Comparison of ENCODE assay signal across 21 cellular contexts in genomic region chr21:33732038-33732437, GRCh38.
"Had no signal": no experiment of that assay in that cellular context is flagged by ENCODE, and none has a peak within 500 bp of the region (broad histone marks: within the 10 kb centered on the region; RNA-seq: fewer than 3 reads in every experiment).

No MANE protein-coding gene starts in this region.

- H3K4me3 ChIP-seq: ascending aorta, lung, prostate gland, right atrium auricular region, tibial artery, uterus had no signal

- DNase-seq: activated CD4-positive, alpha-beta T cell treated with anti-CD3 and anti-CD28 coated beads, Interleukin-2, amount 10 ng/mL, durations not matched to agents 24 days and 14 days; activated CD8-positive, alpha-beta T cell treated with anti-CD3 and anti-CD28 coated beads, Interleukin-2, amount 10 ng/mL, durations not matched to agents 7 days and 5 days; activated naive CD4-positive, alpha-beta T cell treated with anti-CD3 and anti-CD28 coated beads, Interleukin-2, amount 10 ng/mL, durations not matched to agents 7 days and 5 days; activated T-cell treated with anti-CD3 and anti-CD28 coated beads, Interleukin-2, amount 50 U/mL, for 24 hours; dermis blood vessel endothelial cell; effector memory CD8-positive, alpha-beta T cell; foreskin melanocyte; glutamatergic neuron; hippocampal formation; kidney; stimulated activated CD4-positive, alpha-beta T cell treated with anti-CD3 and anti-CD28 coated beads, Interleukin-12 subunit alpha, Interleukin-12 subunit beta, amount 100 ng/mL, for 4 hours; stimulated activated CD4-positive, alpha-beta T cell treated with anti-CD3 and anti-CD28 coated beads, Interleukin-2, amount 100 ng/mL, for 24 hours; stimulated activated naive CD4-positive, alpha-beta T cell treated with Interleukin-2 at 50 U/mL for 16 hours; substantia nigra; tibial artery; uterus had no signal

- ATAC-seq: activated CD8-positive, alpha-beta T cell treated with anti-CD3 and anti-CD28 coated beads, Interleukin-2, amount 10 ng/mL, durations not matched to agents 7 days and 5 days; effector memory CD8-positive, alpha-beta T cell; left lobe of liver had no signal

- H3K4me1 ChIP-seq: ascending aorta, prostate gland, tibial artery, uterus had no signal

- H3K9me3 ChIP-seq: ascending aorta, prostate gland, right atrium auricular region, tibial artery, uterus had no signal

- H3K27ac ChIP-seq: ascending aorta, prostate gland, right atrium auricular region, tibial artery, uterus had no signal

- H3K36me3 ChIP-seq: prostate gland, uterus had no signal

- H3K27me3 ChIP-seq: ascending aorta, right atrium auricular region, tibial artery, uterus had no signal
